Comparison of ENCODE assay signal across 29 cellular contexts in genomic region chr22:47130883-47131610, GRCh38.
DNase-seq lines count a peak whose midpoint lies in the region; ATAC-seq, FAIRE-seq and TF ChIP-seq lines count a peak whose summit lies in the region.
"Had no signal": no experiment of that assay in that cellular context is flagged by ENCODE, and none has a peak within 500 bp of the region (broad histone marks: within the 10 kb centered on the region; RNA-seq: fewer than 3 reads in every experiment).

No MANE protein-coding gene starts in this region.

- H3K23me2 ChIP-seq in H1 (ENCODE audit: low read depth, low read length) = no peaks in the 10 kb centered on the region

- no peak for FAIRE-seq in H1 (lab: Jason Lieb, UNC)
- FAIRE-seq: GM12892 had no signal

- TF ChIP-seq RAD21 in H1 (IDR thresholded peaks at IDR 0.05 in 1 of 2, conservative IDR thresholded peaks at IDR 0.05 in 1 of 2; ENCODE audit: low read depth in 2 of 2, low read length in 2 of 2) = no peak

- CTCF ChIA-PET in HEK293 (lab: Yijun Ruan, JAX) = no interaction called here
- CTCF ChIA-PET in H1 (lab: Charles Lee; ENCODE audit: partially characterized antibody) = interaction anchor here (1.4 kb wide), 1 partner anchor 9 kb away, joined by 3 read pairs; no protein-coding TSS in a partner anchor

- H3K4me2 ChIP-seq in H1 (ENCODE audit: insufficient read depth in 1 of 2, low read depth in 2 of 2, low read length in 2 of 2) = no peak overlapping the region
- H3K4me2 ChIP-seq: hepatocyte had no signal

- no peak overlapping the region for H4K8ac ChIP-seq in H1 (ENCODE audit: extremely low read depth, insufficient read depth, low read length)

- no peak overlapping the region for H2BK120ac ChIP-seq in H1 (replicated peaks; ENCODE audit: low read depth, low read length)

- TF ChIP-seq EP300 in H1 (IDR thresholded peaks at IDR 0.05; ENCODE audit: borderline replicate concordance in 1 of 2, low read depth in 2 of 2, low read length in 2 of 2) = no peak

- WGBS in H1 (ENCODE audit: extremely low coverage in 1 of 2, insufficient coverage in 1 of 2, insufficient read length in 1 of 2, insufficient replicate concordance in 2 of 2, low coverage in 1 of 2, low lambda C conversion rate in 2 of 2, missing lambda C conversion rate in 1 of 2), 2 experiments = 94% methylated on average over 15 of the region's 15 CpGs; no CpG with 5 or more reads in 1 of the 2 experiments
- 82 to 89% (median 83%) methylated on average over 15 of the region's 15 CpGs for WGBS in spleen, 5 donors

- no peak overlapping the region for H3K18ac ChIP-seq in H1 (ENCODE audit: extremely low read depth, low read length)

- POLR2A ChIA-PET in HEK293 (lab: Yijun Ruan, JAX) = no interaction called here
- POLR2A ChIA-PET in H1 (lab: Charles Lee; ENCODE audit: partially characterized antibody) = no interaction called here

- H3K9ac ChIP-seq in H1 (replicated peaks in 1 of 4; ENCODE audit: extremely low read depth in 1 of 4, low read depth in 3 of 4, low read length in 3 of 4) = no peak overlapping the region
- H3K9ac ChIP-seq: GM23248 had no signal

- H4K91ac ChIP-seq in H1 (replicated peaks; ENCODE audit: insufficient read length, low read length) = no peak overlapping the region

- H2BK12ac ChIP-seq in H1 (ENCODE audit: low read depth, low read length) = no peak overlapping the region

- no peak overlapping the region for H2AK5ac ChIP-seq in H1 (ENCODE audit: low read depth, low read length)

- no peak overlapping the region for H2BK15ac ChIP-seq in H1 (ENCODE audit: low read length)

- no peak overlapping the region for H3K4me3 ChIP-seq in HEK293 (ENCODE audit: low read depth, low read length)
- no peak overlapping the region for H3K4me3 ChIP-seq in H1 (ENCODE audit: extremely low read depth in 1 of 4, insufficient read depth in 2 of 4, low read depth in 3 of 4, low read length in 4 of 4)
- no peak overlapping the region for H3K4me3 ChIP-seq in spleen
- H3K4me3 ChIP-seq: cardiac muscle cell, esophagus muscularis mucosa, gastrocnemius medialis, GM23248, hepatocyte, skin epidermis had no signal

- no peaks in the 10 kb centered on the region for H4K20me1 ChIP-seq in H1 (replicated peaks in 1 of 2; ENCODE audit: control insufficient read depth in 1 of 2, insufficient read depth in 2 of 2, low read length in 2 of 2)

- H3K36me3 ChIP-seq in HEK293 (ENCODE audit: control insufficient read depth in 2 of 2, insufficient read depth in 1 of 2, low read length in 2 of 2) = no peaks in the 10 kb centered on the region
- no peaks in the 10 kb centered on the region for H3K36me3 ChIP-seq in H1 (ENCODE audit: control insufficient read depth in 2 of 4, insufficient read depth in 4 of 4, low read length in 3 of 4)
- H3K36me3 ChIP-seq in spleen = peaks cover 0 to 61% (median 0%) of the 10 kb centered on the region in 6 donors
- H3K36me3 ChIP-seq: cardiac muscle cell, gastrocnemius medialis had no signal

- no peak overlapping the region for H4K5ac ChIP-seq in H1 (ENCODE audit: insufficient read length, low read depth, low read length)

- no peak overlapping the region for H3K14ac ChIP-seq in H1 (ENCODE audit: insufficient read length)

- no peaks in the 10 kb centered on the region; the same call in 1 of the 2 replicates for H3K79me1 ChIP-seq in H1 (ENCODE audit: low read depth, low read length)

- no peak overlapping the region for H2BK20ac ChIP-seq in H1 (ENCODE audit: low read length)

- no peak overlapping the region for H3K56ac ChIP-seq in H1 (replicated peaks; ENCODE audit: insufficient read length, low read depth, low read length)

- TF ChIP-seq CTCF in HEK293 (tag by site-specific recombination; IDR thresholded peaks at IDR 0.05) = no peak
- TF ChIP-seq CTCF in H1 (IDR thresholded peaks at IDR 0.05; ENCODE audit: control extremely low read depth in 1 of 3, insufficient read depth in 1 of 3, low read depth in 1 of 3, low read length in 3 of 3) = no peak
- no peak for TF ChIP-seq CTCF in spleen (IDR thresholded peaks at IDR 0.05 in 8 of 11, conservative IDR thresholded peaks at IDR 0.05 in 3 of 11)

- H3K27ac ChIP-seq in HEK293 (ENCODE audit: extremely low read depth, low read depth, low read length) = no peak overlapping the region
- H3K27ac ChIP-seq in H1 (ENCODE audit: low read depth, low read length) = no peak overlapping the region
- H3K27ac ChIP-seq in spleen = no peak overlapping the region
- H3K27ac ChIP-seq: cardiac muscle cell, esophagus muscularis mucosa, gastrocnemius medialis, GM23248 had no signal

- 0 out of 2 replicates have a peak overlapping the region, but pooled peaks have one; percentile 30 for H2BK5ac ChIP-seq in H1 (ENCODE audit: low read depth, low read length)

- no peak overlapping the region for H3K4ac ChIP-seq in H1 (replicated peaks; ENCODE audit: insufficient read length, low read depth, low read length)

- H3K79me2 ChIP-seq in H1 (ENCODE audit: control insufficient read depth in 1 of 2, insufficient read depth in 2 of 2, low read length in 2 of 2) = no peaks in the 10 kb centered on the region
- H3K79me2 ChIP-seq: hepatocyte had no signal

- no peak overlapping the region for H3K23ac ChIP-seq in H1 (ENCODE audit: insufficient read length)

- intact Hi-C loops in spleen (cut with DNase I; ENCODE audit: low total_unique reads) = no loop called here

- no peaks in the 10 kb centered on the region for H3K9me3 ChIP-seq in HEK293 (ENCODE audit: control insufficient read depth, insufficient read depth, low read depth, low read length)
- no peaks in the 10 kb centered on the region for H3K9me3 ChIP-seq in H1 (ENCODE audit: insufficient read depth in 2 of 2, low read depth in 1 of 2, low read length in 1 of 2)
- no peaks in the 10 kb centered on the region for H3K9me3 ChIP-seq in spleen
- H3K9me3 ChIP-seq: esophagus muscularis mucosa, gastrocnemius medialis had no signal

- no peak for ATAC-seq in HG02678 (IDR thresholded peaks at IDR 0.05; ENCODE audit: unreplicated experiment)
- ATAC-seq: gastrocnemius medialis; left lobe of liver; naive thymus-derived CD4-positive, alpha-beta T cell had no signal

- DNase-seq in NCI-H1694 (lab: John Stamatoyannopoulos, UW) (peak; percentile 8), NCI-H1694 treated with DMSO at 0.1 percent for 48 hours (lab: John Stamatoyannopoulos, UW) (no peak), H1 (ENCODE audit: low read depth in 1 of 2, low spot score in 2 of 2) (no peak), spleen (peak; percentile 24), foreskin melanocyte (no peak), NCI-H526 treated with DMSO at 0.1 percent for 48 hours (lab: John Stamatoyannopoulos, UW) (no peak)
- DNase-seq: 8988T; activated CD4-positive, alpha-beta T cell treated with anti-CD3 and anti-CD28 coated beads for 4 hours; activated CD8-positive, alpha-beta memory T cell treated with anti-CD3 and anti-CD28 coated beads for 24 hours; activated effector memory CD4-positive, alpha-beta T cell treated with Interleukin-2 at 50 U/mL for 16 hours; anterior cingulate cortex; CD4-positive, alpha-beta T cell; endodermal cell; gastrocnemius medialis; GM23248; naive thymus-derived CD4-positive, alpha-beta T cell; NCI-H1417 treated with DMSO at 0.1 percent for 48 hours; nucleus accumbens; SHP77; stimulated activated CD4-positive, alpha-beta T cell treated with anti-CD3 and anti-CD28 coated beads, Interleukin-1b, Interleukin-23, amount 100 ng/mL, for 48 hours; trophoblast cell had no signal

- H3K27me3 ChIP-seq in H1 (replicated peaks in 1 of 4; ENCODE audit: control insufficient read depth in 3 of 4, extremely low read depth in 1 of 4, insufficient read depth in 3 of 4, low read length in 3 of 4) = no peaks in the 10 kb centered on the region
- no peaks in the 10 kb centered on the region for H3K27me3 ChIP-seq in spleen (replicated peaks in 1 of 7)
- H3K27me3 ChIP-seq: cardiac muscle cell, esophagus muscularis mucosa, gastrocnemius medialis, hepatocyte had no signal

- peaks cover 4% of the 10 kb centered on the region; the same call in 1 of the 2 replicates for H3K4me1 ChIP-seq in HEK293 (ENCODE audit: control insufficient read depth, insufficient read depth, low read length)
- H3K4me1 ChIP-seq in H1 (replicated peaks in 1 of 4; ENCODE audit: control insufficient read depth in 3 of 4, insufficient read depth in 4 of 4, low read length in 3 of 4) = no peaks in the 10 kb centered on the region; a peak in 2 of 7 replicates
- H3K4me1 ChIP-seq in spleen = no peaks in the 10 kb centered on the region
- H3K4me1 ChIP-seq: esophagus muscularis mucosa, gastrocnemius medialis had no signal

- TF ChIP-seq POLR2A in H1 (IDR thresholded peaks at IDR 0.05; ENCODE audit: control extremely low read depth in 1 of 2, low read depth in 2 of 2, low read length in 2 of 2) (no peak), spleen (IDR thresholded peaks at IDR 0.05) (no peak)

- no peak overlapping the region for H2AFZ ChIP-seq in H1 (ENCODE audit: low read length)
- H2AFZ ChIP-seq: GM23248, hepatocyte had no signal

TF ChIP-seq in HEK293, 187 proteins besides CTCF, POLR2A, EP300 and RAD21:
- TF ChIP-seq ZNF350 (tag by site-specific recombination; IDR thresholded peaks at IDR 0.05) = no peak
- TF ChIP-seq ZXDB (tag by site-specific recombination; IDR thresholded peaks at IDR 0.05) = no peak
- peak; percentile 90 for TF ChIP-seq ZIC2 (tag by site-specific recombination; IDR thresholded peaks at IDR 0.05)

TF ChIP-seq in H1, 55 proteins besides CTCF, POLR2A, EP300 and RAD21:
- TF ChIP-seq EGR1 (IDR thresholded peaks at IDR 0.05; ENCODE audit: borderline replicate concordance, low read depth, low read length) = no peak
- TF ChIP-seq BRCA1 (IDR thresholded peaks at IDR 0.05; ENCODE audit: low read depth, low read length) = no peak
- no peak for TF ChIP-seq RBBP5 (IDR thresholded peaks at IDR 0.05; ENCODE audit: borderline replicate concordance, low read depth, low read length)
- no peak for TF ChIP-seq SIN3A (conservative IDR thresholded peaks at IDR 0.05 in 1 of 2, IDR thresholded peaks at IDR 0.05 in 1 of 2; ENCODE audit: low read depth in 1 of 2, low read length in 2 of 2)
- TF ChIP-seq SP4 (IDR thresholded peaks at IDR 0.05; ENCODE audit: low read length) = no peak
- no peak for TF ChIP-seq PHF8 (conservative IDR thresholded peaks at IDR 0.05; ENCODE audit: low read depth, low read length)
- no peak for TF ChIP-seq GABPA (IDR thresholded peaks at IDR 0.05; ENCODE audit: borderline replicate concordance, insufficient read depth, low read length)
- TF ChIP-seq CEBPB (IDR thresholded peaks at IDR 0.05; ENCODE audit: low read depth, low read length) = no peak
- TF ChIP-seq NRF1 (IDR thresholded peaks at IDR 0.05; ENCODE audit: low read depth, low read length) = no peak
- TF ChIP-seq SUZ12 (IDR thresholded peaks at IDR 0.05; ENCODE audit: low read length) = no peak
- no peak for TF ChIP-seq RXRA (IDR thresholded peaks at IDR 0.05; ENCODE audit: insufficient read depth, low read depth, low read length)
- TF ChIP-seq TBP (IDR thresholded peaks at IDR 0.05; ENCODE audit: low read depth, low read length) = no peak

Comparison
In these comparisons a context has a peak if more than half of its experiments do, and no peak if none do; other contexts are left out.
1. DNase-seq: peak in NCI-H1694 (single experiment) and spleen (single experiment); none in NCI-H1694 treated with DMSO at 0.1 percent for 48 hours (single experiment), H1 (0 of 2), foreskin melanocyte (single experiment) and NCI-H526 treated with DMSO at 0.1 percent for 48 hours (single experiment).